In the genomic region with DNA sequence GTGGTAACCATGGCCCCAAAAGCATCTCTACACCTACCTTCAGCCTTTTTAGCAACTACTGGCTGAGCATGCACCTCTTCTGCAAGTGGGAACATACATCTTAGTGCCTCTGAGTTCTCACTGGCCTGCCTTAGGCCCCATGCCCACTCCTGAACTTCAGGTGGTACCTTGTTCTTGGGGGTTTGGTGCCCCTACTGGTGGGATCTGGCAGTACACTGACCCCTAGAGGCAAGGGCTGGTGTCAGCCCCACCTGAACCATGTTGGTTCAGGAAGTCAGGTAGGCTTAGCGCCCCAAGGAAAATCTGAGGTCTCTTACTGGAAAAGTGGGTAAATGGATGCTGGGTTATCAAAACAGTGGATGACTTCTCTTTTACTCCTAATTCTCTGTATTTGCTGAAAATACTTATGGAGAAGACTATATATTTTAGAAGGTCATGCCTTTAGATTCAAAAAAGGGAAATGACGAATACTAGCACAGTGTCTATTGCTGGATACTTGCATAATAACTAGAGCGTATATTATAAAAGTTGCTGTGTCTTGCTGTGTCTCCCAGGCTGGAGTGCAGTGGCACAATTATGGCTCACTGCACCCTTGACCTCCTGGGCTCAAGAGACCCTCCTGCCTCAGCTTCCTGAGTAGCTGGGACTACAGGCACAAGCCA, we compare ENCODE assay signal across 2 cellular contexts.
TF ChIP-seq lines count a peak whose summit lies in the region.

No MANE protein-coding gene starts in this region.

TF ChIP-seq in GM23338, 12 proteins besides CTCF, POLR2A, EP300 and RAD21 (continued from another document):
- TF ChIP-seq, protein P1, sequence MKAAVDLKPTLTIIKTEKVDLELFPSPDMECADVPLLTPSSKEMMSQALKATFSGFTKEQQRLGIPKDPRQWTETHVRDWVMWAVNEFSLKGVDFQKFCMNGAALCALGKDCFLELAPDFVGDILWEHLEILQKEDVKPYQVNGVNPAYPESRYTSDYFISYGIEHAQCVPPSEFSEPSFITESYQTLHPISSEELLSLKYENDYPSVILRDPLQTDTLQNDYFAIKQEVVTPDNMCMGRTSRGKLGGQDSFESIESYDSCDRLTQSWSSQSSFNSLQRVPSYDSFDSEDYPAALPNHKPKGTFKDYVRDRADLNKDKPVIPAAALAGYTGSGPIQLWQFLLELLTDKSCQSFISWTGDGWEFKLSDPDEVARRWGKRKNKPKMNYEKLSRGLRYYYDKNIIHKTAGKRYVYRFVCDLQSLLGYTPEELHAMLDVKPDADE (IDR thresholded peaks at IDR 0.05): no peak
- TF ChIP-seq ZNF331 (CRISPR knock-in tag; IDR thresholded peaks at IDR 0.05; ENCODE audit: low read depth) (no peak), POLR2AphosphoS5 (IDR thresholded peaks at IDR 0.05; ENCODE audit: low read depth) (no peak)

TF ChIP-seq in liver, 16 proteins besides CTCF, POLR2A, EP300 and RAD21 (continued from another document):
- TF ChIP-seq GABPA (IDR thresholded peaks at IDR 0.05 in 1 of 2, conservative IDR thresholded peaks at IDR 0.05 in 1 of 2) (no peak), JUND (IDR thresholded peaks at IDR 0.05) (no peak), FOXA1 (IDR thresholded peaks at IDR 0.05) (no peak)
- TF ChIP-seq, protein P2, sequence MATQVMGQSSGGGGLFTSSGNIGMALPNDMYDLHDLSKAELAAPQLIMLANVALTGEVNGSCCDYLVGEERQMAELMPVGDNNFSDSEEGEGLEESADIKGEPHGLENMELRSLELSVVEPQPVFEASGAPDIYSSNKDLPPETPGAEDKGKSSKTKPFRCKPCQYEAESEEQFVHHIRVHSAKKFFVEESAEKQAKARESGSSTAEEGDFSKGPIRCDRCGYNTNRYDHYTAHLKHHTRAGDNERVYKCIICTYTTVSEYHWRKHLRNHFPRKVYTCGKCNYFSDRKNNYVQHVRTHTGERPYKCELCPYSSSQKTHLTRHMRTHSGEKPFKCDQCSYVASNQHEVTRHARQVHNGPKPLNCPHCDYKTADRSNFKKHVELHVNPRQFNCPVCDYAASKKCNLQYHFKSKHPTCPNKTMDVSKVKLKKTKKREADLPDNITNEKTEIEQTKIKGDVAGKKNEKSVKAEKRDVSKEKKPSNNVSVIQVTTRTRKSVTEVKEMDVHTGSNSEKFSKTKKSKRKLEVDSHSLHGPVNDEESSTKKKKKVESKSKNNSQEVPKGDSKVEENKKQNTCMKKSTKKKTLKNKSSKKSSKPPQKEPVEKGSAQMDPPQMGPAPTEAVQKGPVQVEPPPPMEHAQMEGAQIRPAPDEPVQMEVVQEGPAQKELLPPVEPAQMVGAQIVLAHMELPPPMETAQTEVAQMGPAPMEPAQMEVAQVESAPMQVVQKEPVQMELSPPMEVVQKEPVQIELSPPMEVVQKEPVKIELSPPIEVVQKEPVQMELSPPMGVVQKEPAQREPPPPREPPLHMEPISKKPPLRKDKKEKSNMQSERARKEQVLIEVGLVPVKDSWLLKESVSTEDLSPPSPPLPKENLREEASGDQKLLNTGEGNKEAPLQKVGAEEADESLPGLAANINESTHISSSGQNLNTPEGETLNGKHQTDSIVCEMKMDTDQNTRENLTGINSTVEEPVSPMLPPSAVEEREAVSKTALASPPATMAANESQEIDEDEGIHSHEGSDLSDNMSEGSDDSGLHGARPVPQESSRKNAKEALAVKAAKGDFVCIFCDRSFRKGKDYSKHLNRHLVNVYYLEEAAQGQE (IDR thresholded peaks at IDR 0.05): no peak
- TF ChIP-seq, protein P3, sequence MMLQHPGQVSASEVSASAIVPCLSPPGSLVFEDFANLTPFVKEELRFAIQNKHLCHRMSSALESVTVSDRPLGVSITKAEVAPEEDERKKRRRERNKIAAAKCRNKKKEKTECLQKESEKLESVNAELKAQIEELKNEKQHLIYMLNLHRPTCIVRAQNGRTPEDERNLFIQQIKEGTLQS (IDR thresholded peaks at IDR 0.05): no peak
